Comparison of ENCODE assay signal across 1 cellular context in genomic region chr20:5950271-5951031, GRCh38.
TF ChIP-seq lines count a peak whose summit lies in the region.

MCM8 (plus strand) TSS chr20:5950652; CDS start chr20:5952016, 1,364 bp downstream.
TRMT6 (minus strand) TSS chr20:5950533; CDS start chr20:5950405, 128 bp downstream.

TF ChIP-seq in H1, 55 proteins besides CTCF, POLR2A, EP300 and RAD21:
- TF ChIP-seq ZNF274 (IDR thresholded peaks at IDR 0.05; ENCODE audit: borderline replicate concordance, extremely low read depth, low read length) = no peak
- TF ChIP-seq TAF7 (optimal IDR thresholded peaks at IDR 0.05; ENCODE audit: borderline replicate concordance, low read depth, low read length) = peak; percentile 54
- peak; percentile 91 for TF ChIP-seq EGR1 (IDR thresholded peaks at IDR 0.05; ENCODE audit: borderline replicate concordance, low read depth, low read length)
- TF ChIP-seq CREB1 (IDR thresholded peaks at IDR 0.05) = peak; percentile 81
- peak; percentile 61 to 73; a peak in 3 of 4 replicates for TF ChIP-seq SIN3A (conservative IDR thresholded peaks at IDR 0.05 in 1 of 2, IDR thresholded peaks at IDR 0.05 in 1 of 2; ENCODE audit: low read depth in 1 of 2, low read length in 2 of 2)
- peak; percentile 74 for TF ChIP-seq TBP (IDR thresholded peaks at IDR 0.05; ENCODE audit: low read depth, low read length)
- TF ChIP-seq USF2 (IDR thresholded peaks at IDR 0.05; ENCODE audit: low read length) = peak; percentile 79
- no peak for TF ChIP-seq RNF2 (IDR thresholded peaks at IDR 0.05; ENCODE audit: borderline replicate concordance, low read depth, low read length, missing control alignments, poor library complexity, severe bottlenecking)
- TF ChIP-seq KDM1A (IDR thresholded peaks at IDR 0.05; ENCODE audit: borderline replicate concordance, low read length) = no peak
- peak; percentile 69 for TF ChIP-seq CTBP2 (IDR thresholded peaks at IDR 0.05; ENCODE audit: borderline replicate concordance, insufficient read depth, insufficient read length, low read length)
- peak; percentile 85; the same call in 1 of the 2 replicates for TF ChIP-seq GABPA (IDR thresholded peaks at IDR 0.05; ENCODE audit: borderline replicate concordance, insufficient read depth, low read length)
- TF ChIP-seq ASH2L (IDR thresholded peaks at IDR 0.05; ENCODE audit: low read length) = peak; percentile 68
- TF ChIP-seq TAF1 (IDR thresholded peaks at IDR 0.05; ENCODE audit: low read depth, low read length) = peak; percentile 79
- peak; percentile 62 for TF ChIP-seq KDM4A (IDR thresholded peaks at IDR 0.05; ENCODE audit: low read depth, low read length, severe bottlenecking)
- TF ChIP-seq MAX (IDR thresholded peaks at IDR 0.05) = peak; percentile 97
- TF ChIP-seq PHF8 (conservative IDR thresholded peaks at IDR 0.05; ENCODE audit: low read depth, low read length) = peak; percentile 68; the same call in 1 of the 2 replicates
- TF ChIP-seq E2F6 (IDR thresholded peaks at IDR 0.05) = peak; percentile 90
- peak in 1 of 2 experiments; percentile 61; a peak in 1 of 4 replicates for TF ChIP-seq HDAC2 (IDR thresholded peaks at IDR 0.05; ENCODE audit: borderline replicate concordance in 1 of 2, low read depth in 2 of 2, low read length in 2 of 2)
- 0 out of 2 replicates have a peak, but pooled peaks have one; percentile 38 for TF ChIP-seq KDM5A (IDR thresholded peaks at IDR 0.05; ENCODE audit: low read length)
- no peak for TF ChIP-seq POU5F1 (IDR thresholded peaks at IDR 0.05; ENCODE audit: low read depth, low read length)
